Comparison of ENCODE assay signal across 20 cellular contexts in genomic region chr6:5172057-5172683, GRCh38.
DNase-seq lines count a peak whose midpoint lies in the region; FAIRE-seq and TF ChIP-seq lines count a peak whose summit lies in the region.
"Had no signal": no experiment of that assay in that cellular context is flagged by ENCODE, and none has a peak within 500 bp of the region (broad histone marks: within the 10 kb centered on the region; RNA-seq: fewer than 3 reads in every experiment).

No MANE protein-coding gene starts in this region.

- dilution Hi-C loops in keratinocyte (cut with MboI; ENCODE audit: extremely low pct_ligation_motif_present, low sequenced_read_pairs) = no loop called here

- no peak overlapping the region for H3K27ac ChIP-seq in HEK293 (ENCODE audit: extremely low read depth, low read depth, low read length)
- no peak overlapping the region for H3K27ac ChIP-seq in keratinocyte (ENCODE audit: control insufficient read depth, insufficient read depth, low read length)
- no peak overlapping the region for H3K27ac ChIP-seq in RWPE1

- FAIRE-seq in keratinocyte (lab: Jason Lieb, UNC) = peak; percentile 61
- FAIRE-seq: astrocyte, GM19239 had no signal

- POLR2A ChIA-PET in HEK293 (lab: Yijun Ruan, JAX) = interaction anchor here (0.8 kb wide), 1 partner anchor 34 kb away, joined by 3 read pairs; no protein-coding TSS in a partner anchor
- POLR2A ChIA-PET in RWPE1 (lab: Yijun Ruan, JAX; ENCODE audit: low non-redundant PET) = no interaction called here

- H4K20me1 ChIP-seq in keratinocyte (ENCODE audit: control insufficient read depth, extremely low read depth, insufficient read depth, low read length) = no peaks in the 10 kb centered on the region

- H3K4me1 ChIP-seq in HEK293 (ENCODE audit: control insufficient read depth, insufficient read depth, low read length) = no peaks in the 10 kb centered on the region
- peaks cover 13% of the 10 kb centered on the region for H3K4me1 ChIP-seq in keratinocyte (ENCODE audit: control insufficient read depth, extremely low read depth, insufficient read depth, low read length)

- H3K9me1 ChIP-seq in keratinocyte (ENCODE audit: control insufficient read depth, extremely low read depth, insufficient read depth, low read length) = no peaks in the 10 kb centered on the region

- H3K4me2 ChIP-seq in keratinocyte (ENCODE audit: control insufficient read depth, extremely low read depth, insufficient read depth, low read depth, low read length) = peak overlapping the region; percentile 55
- H3K4me2 ChIP-seq: SK-N-SH had no signal

- peak overlapping the region; percentile 82 for H2AFZ ChIP-seq in keratinocyte (ENCODE audit: control insufficient read depth, low read length)

- no peaks in the 10 kb centered on the region for H3K79me2 ChIP-seq in keratinocyte (ENCODE audit: control insufficient read depth, insufficient read depth, low read length)

- H3K27me3 ChIP-seq in keratinocyte (ENCODE audit: control insufficient read depth, extremely low read depth, insufficient read depth, low read length) = no peaks in the 10 kb centered on the region
- H3K27me3 ChIP-seq: upper lobe of left lung had no signal

- TF ChIP-seq CTCF in HEK293 (tag by site-specific recombination; IDR thresholded peaks at IDR 0.05) (no peak), keratinocyte (optimal IDR thresholded peaks at IDR 0.05 in 1 of 3, IDR thresholded peaks at IDR 0.05 in 1 of 3, conservative IDR thresholded peaks at IDR 0.05 in 1 of 3; ENCODE audit: extremely low read depth in 1 of 3, insufficient read depth in 2 of 3, low read length in 3 of 3) (no peak), RWPE1 (conservative IDR thresholded peaks at IDR 0.05; ENCODE audit: low read depth) (no peak)

- H3K9me3 ChIP-seq in HEK293 (ENCODE audit: control insufficient read depth, insufficient read depth, low read depth, low read length) (no peaks in the 10 kb centered on the region), keratinocyte (ENCODE audit: control insufficient read depth, low read depth, low read length) (no peaks in the 10 kb centered on the region)
- H3K9me3 ChIP-seq: SK-N-SH, upper lobe of left lung had no signal

- H3K9ac ChIP-seq in keratinocyte (ENCODE audit: control insufficient read depth, extremely low read depth, insufficient read depth, low read length) = no peak overlapping the region
- H3K9ac ChIP-seq: SK-N-SH had no signal

- H3K4me3 ChIP-seq in HEK293 (ENCODE audit: low read depth, low read length) (no peak overlapping the region), keratinocyte (ENCODE audit: control insufficient read depth in 2 of 3, extremely low read depth in 1 of 3, insufficient read depth in 2 of 3, low read depth in 1 of 3, low read length in 3 of 3) (no peak overlapping the region)
- H3K4me3 ChIP-seq: lung, upper lobe of left lung had no signal

- DNase-seq in DMS79 treated with DMSO at 0.1 percent for 48 hours (lab: John Stamatoyannopoulos, UW) (peak; percentile 10), DMS79 (lab: John Stamatoyannopoulos, UW) (no peak), NCI-H510A treated with DMSO at 0.1 percent for 48 hours (lab: John Stamatoyannopoulos, UW) (peak; percentile 64), keratinocyte (ENCODE audit: low read depth, low spot score) (no peak), RWPE1 (ENCODE audit: low spot score) (no peak), SK-N-DZ (ENCODE audit: low spot score) (no peak)
- no peak for DNase-seq in stimulated activated CD4-positive, alpha-beta T cell treated with anti-CD3 and anti-CD28 coated beads, Interleukin-2, amount 100 ng/mL, for 24 hours
- DNase-seq: 8988T; activated CD4-positive, alpha-beta T cell treated with anti-CD3 and anti-CD28 coated beads, Interleukin-2, amount 50 U/mL, for 1 hour; activated CD8-positive, alpha-beta memory T cell treated with anti-CD3 and anti-CD28 coated beads, Interleukin-2, amount 50 U/mL, for 4 hours; activated naive CD8-positive, alpha-beta T cell treated with anti-CD3 and anti-CD28 coated beads for 36 hours; CD4-positive, alpha-beta memory T cell; dermis blood vessel endothelial cell; SK-N-SH; stimulated activated CD4-positive, alpha-beta T cell treated with anti-CD3 and anti-CD28 coated beads, Interleukin-15, amount 100 ng/mL, for 24 hours; upper lobe of left lung had no signal

- CTCF ChIA-PET in HEK293 (lab: Yijun Ruan, JAX) = interaction anchor here (0.5 to 0.8 kb wide), 4 partner anchors 22 to 885 kb away, joined by 3 read pairs; no protein-coding TSS in a partner anchor
- CTCF ChIA-PET in RWPE1 (lab: Yijun Ruan, JAX) = interaction anchor here (0.8 kb wide), 1 partner anchor 29 kb away, joined by 4 read pairs; no protein-coding TSS in a partner anchor

- H3K36me3 ChIP-seq in HEK293 (ENCODE audit: control insufficient read depth in 2 of 2, insufficient read depth in 1 of 2, low read length in 2 of 2) = no peaks in the 10 kb centered on the region
- H3K36me3 ChIP-seq in keratinocyte (ENCODE audit: control insufficient read depth in 2 of 2, extremely low read depth in 1 of 2, insufficient read depth in 2 of 2, low read length in 2 of 2) = no peaks in the 10 kb centered on the region
- H3K36me3 ChIP-seq: upper lobe of left lung had no signal

TF ChIP-seq in HEK293, 187 proteins besides CTCF, POLR2A, EP300 and RAD21:
- TF ChIP-seq ZNF202 (tag by site-specific recombination; IDR thresholded peaks at IDR 0.05; ENCODE audit: borderline replicate concordance) (no peak), TCF7L2 (IDR thresholded peaks at IDR 0.05; ENCODE audit: borderline replicate concordance, low read depth, low read length) (peak; percentile 73; the same call in 1 of the 2 replicates), ZNF561 (tag by site-specific recombination; IDR thresholded peaks at IDR 0.05; ENCODE audit: borderline replicate concordance) (no peak), ZIC2 (tag by site-specific recombination; IDR thresholded peaks at IDR 0.05) (peak; percentile 34; the same call in 1 of the 2 replicates), SCRT2 (tag by site-specific recombination; IDR thresholded peaks at IDR 0.05) (0 out of 2 replicates have a peak, but pooled peaks have one; percentile 12), WT1 (tag by site-specific recombination; IDR thresholded peaks at IDR 0.05) (0 out of 2 replicates have a peak, but pooled peaks have one; percentile 21), ZNF341 (tag by site-specific recombination; IDR thresholded peaks at IDR 0.05; ENCODE audit: low read depth) (peak; percentile 28; the same call in 1 of the 2 replicates), ZBTB7A (tag by site-specific recombination; IDR thresholded peaks at IDR 0.05; ENCODE audit: low read depth) (no peak)

Comparison
In these comparisons a context has a peak if more than half of its experiments do, and no peak if none do; other contexts are left out.
1. DNase-seq: peak in DMS79 treated with DMSO at 0.1 percent for 48 hours (single experiment) and NCI-H510A treated with DMSO at 0.1 percent for 48 hours (single experiment); none in DMS79 (single experiment), keratinocyte (single experiment), stimulated activated CD4-positive, alpha-beta T cell treated with anti-CD3 and anti-CD28 coated beads, Interleukin-2, amount 100 ng/mL, for 24 hours (0 of 2), RWPE1 (single experiment) and SK-N-DZ (single experiment).